In genomic region chr1:46133946-46134345, GRCh38 we compare ENCODE assay signal across 1 cellular context.
TF ChIP-seq lines count a peak whose summit lies in the region.

No MANE protein-coding gene starts in this region.

TF ChIP-seq in K562, 482 proteins besides CTCF, POLR2A, EP300 and RAD21 (continued from another document):
- 0 out of 2 replicates have a peak, but pooled peaks have one; percentile 38 for TF ChIP-seq ZBTB43 (CRISPR knock-in tag; IDR thresholded peaks at IDR 0.05)
